Comparison of ENCODE assay signal across 9 cellular contexts in genomic region chr14:104695660-104696000, GRCh38. TPM values are rescaled to one million over a fixed set of nuclear protein-coding genes. Genes with fewer than 3 reads are reported as not detected.
DNase-seq lines count a peak whose midpoint lies in the region.
"Had no signal": no experiment of that assay in that cellular context is flagged by ENCODE, and none has a peak within 500 bp of the region (broad histone marks: within the 10 kb centered on the region; RNA-seq: fewer than 3 reads in every experiment).

No MANE protein-coding gene starts in this region.

- no peaks in the 10 kb centered on the region for H3K9me3 ChIP-seq in CD4-positive, alpha-beta memory T cell (ENCODE audit: control insufficient read depth in 1 of 2, low read length in 2 of 2)
- no peaks in the 10 kb centered on the region for H3K9me3 ChIP-seq in KOPT-K1 (ENCODE audit: insufficient read depth, low read length, poor library complexity, severe bottlenecking)

- no peaks in the 10 kb centered on the region for H3K9me3 Mint-ChIP-seq in CD4-positive, alpha-beta memory T cell

- no peaks in the 10 kb centered on the region for H3K27me3 ChIP-seq in CD4-positive, alpha-beta memory T cell (ENCODE audit: insufficient read depth, low read length)

- no peaks in the 10 kb centered on the region for H3K27me3 Mint-ChIP-seq in CD4-positive, alpha-beta memory T cell

- peak overlapping the region; percentile 62 for H3K27ac ChIP-seq in CD4-positive, alpha-beta memory T cell (ENCODE audit: low read depth, low read length)
- peak overlapping the region; percentile 78 for H3K27ac ChIP-seq in KOPT-K1 (ENCODE audit: low read depth, low read length, poor library complexity, severe bottlenecking)
- peak overlapping the region; percentile 97 for H3K27ac ChIP-seq in cingulate gyrus (ENCODE audit: low read depth, low read length)

- DNase-seq in CD4-positive, alpha-beta memory T cell, result no peak
- DNase-seq in pons (ENCODE audit: low spot score) (peak; percentile 42), activated gamma-delta T cell (lab: John Stamatoyannopoulos, UW) (no peak), NOMO-1 treated with dmso at 0.1 percent for 144 hours (lab: John Stamatoyannopoulos, UW; ENCODE audit: unreplicated experiment) (no peak), NCI-H774 (lab: John Stamatoyannopoulos, UW) (no peak)
- no peak for DNase-seq in stimulated activated CD4-positive, alpha-beta T cell treated with anti-CD3 and anti-CD28 coated beads, Interleukin-15, amount 100 ng/mL, for 24 hours
- DNase-seq: NCI-H1436 treated with DMSO at 0.1 percent for 48 hours had no signal

- no peaks in the 10 kb centered on the region for H3K36me3 ChIP-seq in CD4-positive, alpha-beta memory T cell (ENCODE audit: insufficient read depth, low read length)
- peaks cover 26% of the 10 kb centered on the region; the same call in 1 of the 2 replicates for H3K36me3 ChIP-seq in KOPT-K1 (ENCODE audit: insufficient read depth, low read length)

- intact Hi-C loops in CD4-positive, alpha-beta memory T cell (cut with micrococcal nuclease), result loop anchor here (2.0 kb wide), 1 partner anchor 19 kb away; no protein-coding TSS in a partner anchor

- H3K4me1 ChIP-seq in CD4-positive, alpha-beta memory T cell (ENCODE audit: insufficient read depth, low read length), result peaks cover 57% of the 10 kb centered on the region

- peak overlapping the region in 1 of 2 donors; percentile 44 for H3K4me3 ChIP-seq in CD4-positive, alpha-beta memory T cell (ENCODE audit: low read length in 2 of 2)

- CTCF ChIA-PET in CD4-positive, alpha-beta memory T cell (lab: Charles Lee; ENCODE audit: partially characterized antibody), result interaction anchor here (1.5 to 2.7 kb wide), 4 partner anchors 11 to 30 kb away, joined by 4 to 10 read pairs (median 7); partner anchors contain the start of gene ADSS1

- POLR2A ChIA-PET in CD4-positive, alpha-beta memory T cell (lab: Charles Lee; ENCODE audit: partially characterized antibody), result interaction anchor here (0.6 to 3.7 kb wide), 5 partner anchors 10 to 30 kb away, joined by 3 to 40 read pairs (median 9); no protein-coding TSS in a partner anchor

- peak overlapping the region; percentile 83 to 97 (median 91) for H3K27ac Mint-ChIP-seq in CD4-positive, alpha-beta memory T cell

- H3K4me3 Mint-ChIP-seq in CD4-positive, alpha-beta memory T cell, result peak overlapping the region; percentile 48 to 82 (median 71)

- H3K36me3 Mint-ChIP-seq in CD4-positive, alpha-beta memory T cell, result peaks cover 0 to 15% of the 10 kb centered on the region in 2 donors

- H3K4me1 Mint-ChIP-seq in CD4-positive, alpha-beta memory T cell, result peaks cover 19 to 48% (median 35%) of the 10 kb centered on the region in 4 donors

RNA-seq across cellular contexts. Expression of gene INF2, which starts 6.2 kb away (rescaled TPM):
- total RNA-seq in CD4-positive, alpha-beta memory T cell, result 10 to 100 TPM; 93.1 to 96.8 TPM
- polyA plus RNA-seq in CD4-positive, alpha-beta memory T cell, result 10 to 100 TPM in 1 of 2 donors, 1 to 10 TPM in 1; 4.0 to 11.6 TPM

RNA-seq across cellular contexts. Expression of gene ADSS1, which starts 28.4 kb away (rescaled TPM):
- 1 to 10 TPM; 1.5 TPM for total RNA-seq in CD4-positive, alpha-beta memory T cell
- 1 to 10 TPM in 1 of 2 donors, under 1 TPM in 1; 0.16 to 1.8 TPM for polyA plus RNA-seq in CD4-positive, alpha-beta memory T cell

RNA-seq across cellular contexts. Expression of gene SIVA1, which starts 57.3 kb away (rescaled TPM):
- 10 to 100 TPM; 69.3 to 80.2 TPM for total RNA-seq in CD4-positive, alpha-beta memory T cell
- 100 to 1,000 TPM; 208 to 266 TPM for polyA plus RNA-seq in CD4-positive, alpha-beta memory T cell
